In genomic region chr7:127959770-127960169, GRCh38 we compare ENCODE assay signal across 18 cellular contexts.
DNase-seq lines count a peak whose midpoint lies in the region; ATAC-seq, FAIRE-seq and TF ChIP-seq lines count a peak whose summit lies in the region.
"Had no signal": no experiment of that assay in that cellular context is flagged by ENCODE, and none has a peak within 500 bp of the region (broad histone marks: within the 10 kb centered on the region; RNA-seq: fewer than 3 reads in every experiment).

No MANE protein-coding gene starts in this region.

- TF ChIP-seq POLR2A in GM12878 (IDR thresholded peaks at IDR 0.05; ENCODE audit: low read depth, low read length) = no peak

- TF ChIP-seq CTCF in GM12878 (IDR thresholded peaks at IDR 0.05 in 2 of 3, conservative IDR thresholded peaks at IDR 0.05 in 1 of 3; ENCODE audit: control insufficient read depth in 2 of 3, extremely low read depth in 1 of 3, insufficient read depth in 1 of 3, low read depth in 3 of 3, low read length in 3 of 3) = no peak
- no peak for TF ChIP-seq CTCF in brain microvascular endothelial cell (IDR thresholded peaks at IDR 0.05; ENCODE audit: low read depth, low read length, missing control alignments)

- TF ChIP-seq RAD21 in GM12878 (IDR thresholded peaks at IDR 0.05; ENCODE audit: insufficient read depth, low read depth, low read length) = no peak

- H3K4me1 ChIP-seq in GM12878 (ENCODE audit: control insufficient read depth, insufficient read depth, low read length) = peaks cover 20% of the 10 kb centered on the region
- H3K4me1 ChIP-seq: gastrocnemius medialis, SJSA1 had no signal

- ATAC-seq in GM18861 (IDR thresholded peaks at IDR 0.05; ENCODE audit: unreplicated experiment) (peak; percentile 55), GM21529 (IDR thresholded peaks at IDR 0.05; ENCODE audit: unreplicated experiment) (peak; percentile 77), HG03159 (IDR thresholded peaks at IDR 0.05; ENCODE audit: unreplicated experiment) (peak; percentile 45), GM12878 (peak; percentile 83)
- ATAC-seq: gastrocnemius medialis; stimulated activated naive CD8-positive, alpha-beta T cell treated with anti-CD3 and anti-CD28 coated beads, Interleukin-15, Interleukin-2, amounts not matched to agents 100 U/mL and 50 U/mL, for 24 hours had no signal

- no peak for FAIRE-seq in GM12878 (lab: Jason Lieb, UNC)
- FAIRE-seq in frontal cortex (lab: Jason Lieb, UNC) = no peak

- H3K4me3 ChIP-seq in GM12878 (no peak overlapping the region), brain microvascular endothelial cell (ENCODE audit: low read depth, low read length) (no peak overlapping the region)
- H3K4me3 ChIP-seq: BLaER1 treated with 17β-estradiol and CSF1 and Interleukin-3, amounts not matched to agents 10 nM and 100 nM; cardiac muscle cell; gastrocnemius medialis; sigmoid colon; SJSA1 had no signal

- H3K27ac ChIP-seq in GM12878 (ENCODE audit: control insufficient read depth, insufficient read depth) = peak overlapping the region; percentile 31
- H3K27ac ChIP-seq in brain microvascular endothelial cell = no peak overlapping the region
- H3K27ac ChIP-seq: BLaER1 treated with 17β-estradiol and CSF1 and Interleukin-3, amounts not matched to agents 10 nM and 100 nM; cardiac muscle cell; gastrocnemius medialis; neutrophil; sigmoid colon; SJSA1 had no signal

- H4K20me1 ChIP-seq in GM12878 (ENCODE audit: control insufficient read depth, insufficient read depth) = no peaks in the 10 kb centered on the region

- SMC1A ChIA-PET in GM12878 (lab: Charles Lee; ENCODE audit: uncharacterized antibody, unreplicated experiment) = interaction anchor here (1.2 to 4.2 kb wide), 3 partner anchors 11 to 41 kb away, joined by 4 to 14 read pairs (median 4); no protein-coding TSS in a partner anchor

- RAD21 ChIA-PET in GM12878 (lab: Charles Lee; ENCODE audit: unreplicated experiment) = no interaction called here

- TF ChIP-seq EP300 in GM12878 (IDR thresholded peaks at IDR 0.05; ENCODE audit: borderline replicate concordance in 1 of 2, control insufficient read depth in 1 of 2, low read depth in 2 of 2, low read length in 2 of 2) = no peak

- H3K9me3 ChIP-seq in GM12878 (replicated peaks; ENCODE audit: control insufficient read depth, insufficient read depth, low read length) = no peaks in the 10 kb centered on the region; the same call in 2 of the 3 replicates
- H3K9me3 ChIP-seq: gastrocnemius medialis, neutrophil, sigmoid colon, SJSA1 had no signal

- intact Hi-C loops in GM12878 (cut with micrococcal nuclease; ENCODE audit: unreplicated experiment) = no loop called here

- H3K79me2 ChIP-seq in GM12878 (ENCODE audit: control insufficient read depth, insufficient read depth, low read length) = no peaks in the 10 kb centered on the region; the same call in 1 of the 2 replicates

- POLR2A ChIA-PET in GM12878 (lab: Charles Lee) = interaction anchor here (1.3 kb wide), 1 partner anchor 20 kb away, joined by 3 read pairs; no protein-coding TSS in a partner anchor

- WGBS in GM12878 (ENCODE audit: insufficient coverage, insufficient replicate concordance, low lambda C conversion rate, missing lambda C conversion rate) = 37% methylated on average over 4 of the region's 4 CpGs

- peaks cover 2 to 24% of the 10 kb centered on the region in 2 experiments for H3K36me3 ChIP-seq in GM12878 (ENCODE audit: control insufficient read depth in 2 of 2, insufficient read depth in 2 of 2, low read length in 1 of 2)
- H3K36me3 ChIP-seq in brain microvascular endothelial cell (replicated peaks) = peaks cover 4% of the 10 kb centered on the region
- H3K36me3 ChIP-seq: cardiac muscle cell, gastrocnemius medialis, sigmoid colon had no signal

- no peak overlapping the region for H3K9ac ChIP-seq in GM12878 (ENCODE audit: control insufficient read depth, insufficient read depth, low read length)
- H3K9ac ChIP-seq: BLaER1 treated with 17β-estradiol and CSF1 and Interleukin-3, amounts not matched to agents 10 nM and 100 nM had no signal

- in situ Hi-C loops in GM12878 (cut with MboI) = no loop called here
- in situ Hi-C loops in brain microvascular endothelial cell (cut with HindIII; ENCODE audit: low pct_ligation_motif_present, low sequenced_read_pairs) = no loop called here

- H3K27me3 ChIP-seq in GM12878 (replicated peaks in 1 of 2; ENCODE audit: control insufficient read depth in 2 of 2, insufficient read depth in 2 of 2, low read length in 1 of 2) = no peaks in the 10 kb centered on the region
- H3K27me3 ChIP-seq in brain microvascular endothelial cell (replicated peaks) = no peaks in the 10 kb centered on the region
- H3K27me3 ChIP-seq: BLaER1 treated with 17β-estradiol and CSF1 and Interleukin-3, amounts not matched to agents 10 nM and 100 nM; cardiac muscle cell; gastrocnemius medialis; neutrophil; sigmoid colon; SJSA1 had no signal

- H3K4me2 ChIP-seq in GM12878 (ENCODE audit: control insufficient read depth, insufficient read depth) = 0 out of 2 replicates have a peak overlapping the region, but pooled peaks have one; percentile 13
- H3K4me2 ChIP-seq: BLaER1 treated with 17β-estradiol and CSF1 and Interleukin-3, amounts not matched to agents 10 nM and 100 nM had no signal

- no TSS peak for BruUV-seq in GM12878 (replicated peaks; lab: Mats Ljungman, UMichigan)

- no peak overlapping the region for H2AFZ ChIP-seq in GM12878 (ENCODE audit: control insufficient read depth, low read depth, low read length)

- DNase-seq in GM12878 (ENCODE audit: low read depth, low spot score) (peak; percentile 20), frontal cortex (ENCODE audit: low spot score in 2 of 2) (no peak), brain microvascular endothelial cell (no peak), HPDE6-E6E7 (ENCODE audit: extremely low spot score) (no peak), NCI-H226 (no peak)
- DNase-seq: activated CD8-positive, alpha-beta memory T cell treated with anti-CD3 and anti-CD28 coated beads, Interleukin-2, amount 50 U/mL, for 4 hours; DMS79; endodermal cell; gastrocnemius medialis; sigmoid colon; stimulated activated naive CD8-positive, alpha-beta T cell treated with anti-CD3 and anti-CD28 coated beads, Interleukin-15, Interleukin-2, amounts not matched to agents 100 U/mL and 50 U/mL, for 24 hours had no signal

- CTCF ChIA-PET in GM12878 (lab: Yijun Ruan, JAX) = interaction anchor here (1.0 to 1.7 kb wide), 2 partner anchors 30 to 250 kb away, joined by 4 read pairs; no protein-coding TSS in a partner anchor

TF ChIP-seq in GM12878, 131 proteins besides CTCF, POLR2A, EP300 and RAD21:
- TF ChIP-seq POLR2AphosphoS5 (IDR thresholded peaks at IDR 0.05; ENCODE audit: low read length) = no peak
- TF ChIP-seq SPI1 (IDR thresholded peaks at IDR 0.05; ENCODE audit: borderline replicate concordance, insufficient read depth, low read depth, low read length) = peak; percentile 78
- no peak for TF ChIP-seq MEF2A (IDR thresholded peaks at IDR 0.05; ENCODE audit: insufficient read depth, low read depth, low read length)
- no peak for TF ChIP-seq SREBF2 (IDR thresholded peaks at IDR 0.05; ENCODE audit: low read length)
- TF ChIP-seq IKZF2 (IDR thresholded peaks at IDR 0.05) = 0 out of 4 replicates have a peak, but pooled peaks of 1 of the 2 experiments have one; percentile 8
- no peak for TF ChIP-seq HDAC2 (IDR thresholded peaks at IDR 0.05)
- TF ChIP-seq, protein P1, sequence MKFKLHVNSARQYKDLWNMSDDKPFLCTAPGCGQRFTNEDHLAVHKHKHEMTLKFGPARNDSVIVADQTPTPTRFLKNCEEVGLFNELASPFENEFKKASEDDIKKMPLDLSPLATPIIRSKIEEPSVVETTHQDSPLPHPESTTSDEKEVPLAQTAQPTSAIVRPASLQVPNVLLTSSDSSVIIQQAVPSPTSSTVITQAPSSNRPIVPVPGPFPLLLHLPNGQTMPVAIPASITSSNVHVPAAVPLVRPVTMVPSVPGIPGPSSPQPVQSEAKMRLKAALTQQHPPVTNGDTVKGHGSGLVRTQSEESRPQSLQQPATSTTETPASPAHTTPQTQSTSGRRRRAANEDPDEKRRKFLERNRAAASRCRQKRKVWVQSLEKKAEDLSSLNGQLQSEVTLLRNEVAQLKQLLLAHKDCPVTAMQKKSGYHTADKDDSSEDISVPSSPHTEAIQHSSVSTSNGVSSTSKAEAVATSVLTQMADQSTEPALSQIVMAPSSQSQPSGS (IDR thresholded peaks at IDR 0.05; ENCODE audit: low read length) = no peak
- no peak for TF ChIP-seq CREB1 (IDR thresholded peaks at IDR 0.05; ENCODE audit: low read depth)
- TF ChIP-seq ZBTB33 (IDR thresholded peaks at IDR 0.05) = no peak
- TF ChIP-seq SMAD5 (IDR thresholded peaks at IDR 0.05; ENCODE audit: low read depth) = no peak
